ENCODE assay signal across 1 cellular context in genomic region chr2:201259216-201259615, GRCh38.
TF ChIP-seq lines count a peak whose summit lies in the region.

No MANE protein-coding gene starts in this region.

TF ChIP-seq in GM12878, 131 proteins besides CTCF, POLR2A, EP300 and RAD21:
- TF ChIP-seq, protein P1, sequence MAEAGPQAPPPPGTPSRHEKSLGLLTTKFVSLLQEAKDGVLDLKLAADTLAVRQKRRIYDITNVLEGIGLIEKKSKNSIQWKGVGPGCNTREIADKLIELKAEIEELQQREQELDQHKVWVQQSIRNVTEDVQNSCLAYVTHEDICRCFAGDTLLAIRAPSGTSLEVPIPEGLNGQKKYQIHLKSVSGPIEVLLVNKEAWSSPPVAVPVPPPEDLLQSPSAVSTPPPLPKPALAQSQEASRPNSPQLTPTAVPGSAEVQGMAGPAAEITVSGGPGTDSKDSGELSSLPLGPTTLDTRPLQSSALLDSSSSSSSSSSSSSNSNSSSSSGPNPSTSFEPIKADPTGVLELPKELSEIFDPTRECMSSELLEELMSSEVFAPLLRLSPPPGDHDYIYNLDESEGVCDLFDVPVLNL (IDR thresholded peaks at IDR 0.05; ENCODE audit: low read depth, low read length) = no peak
- TF ChIP-seq TCF3 (IDR thresholded peaks at IDR 0.05; ENCODE audit: borderline replicate concordance, insufficient read depth, low read depth, low read length) (no peak), SREBF2 (IDR thresholded peaks at IDR 0.05; ENCODE audit: low read length) (no peak), CBX3 (IDR thresholded peaks at IDR 0.05; ENCODE audit: borderline replicate concordance, low read depth) (no peak), MLLT1 (IDR thresholded peaks at IDR 0.05) (no peak), POLR2AphosphoS2 (IDR thresholded peaks at IDR 0.05; ENCODE audit: low read depth, low read length) (no peak), FOS (IDR thresholded peaks at IDR 0.05; ENCODE audit: borderline replicate concordance, extremely low read depth, insufficient read length) (no peak), ASH2L (IDR thresholded peaks at IDR 0.05; ENCODE audit: borderline replicate concordance, low read depth) (no peak), IKZF1 (conservative IDR thresholded peaks at IDR 0.05) (no peak), ATF7 (IDR thresholded peaks at IDR 0.05; ENCODE audit: low read depth) (no peak), POU2F2 (IDR thresholded peaks at IDR 0.05; ENCODE audit: borderline replicate concordance, low read depth, low read length) (no peak)
- TF ChIP-seq, protein P2, sequence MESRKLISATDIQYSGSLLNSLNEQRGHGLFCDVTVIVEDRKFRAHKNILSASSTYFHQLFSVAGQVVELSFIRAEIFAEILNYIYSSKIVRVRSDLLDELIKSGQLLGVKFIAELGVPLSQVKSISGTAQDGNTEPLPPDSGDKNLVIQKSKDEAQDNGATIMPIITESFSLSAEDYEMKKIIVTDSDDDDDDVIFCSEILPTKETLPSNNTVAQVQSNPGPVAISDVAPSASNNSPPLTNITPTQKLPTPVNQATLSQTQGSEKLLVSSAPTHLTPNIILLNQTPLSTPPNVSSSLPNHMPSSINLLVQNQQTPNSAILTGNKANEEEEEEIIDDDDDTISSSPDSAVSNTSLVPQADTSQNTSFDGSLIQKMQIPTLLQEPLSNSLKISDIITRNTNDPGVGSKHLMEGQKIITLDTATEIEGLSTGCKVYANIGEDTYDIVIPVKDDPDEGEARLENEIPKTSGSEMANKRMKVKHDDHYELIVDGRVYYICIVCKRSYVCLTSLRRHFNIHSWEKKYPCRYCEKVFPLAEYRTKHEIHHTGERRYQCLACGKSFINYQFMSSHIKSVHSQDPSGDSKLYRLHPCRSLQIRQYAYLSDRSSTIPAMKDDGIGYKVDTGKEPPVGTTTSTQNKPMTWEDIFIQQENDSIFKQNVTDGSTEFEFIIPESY (IDR thresholded peaks at IDR 0.05) = no peak
- TF ChIP-seq, protein P3, sequence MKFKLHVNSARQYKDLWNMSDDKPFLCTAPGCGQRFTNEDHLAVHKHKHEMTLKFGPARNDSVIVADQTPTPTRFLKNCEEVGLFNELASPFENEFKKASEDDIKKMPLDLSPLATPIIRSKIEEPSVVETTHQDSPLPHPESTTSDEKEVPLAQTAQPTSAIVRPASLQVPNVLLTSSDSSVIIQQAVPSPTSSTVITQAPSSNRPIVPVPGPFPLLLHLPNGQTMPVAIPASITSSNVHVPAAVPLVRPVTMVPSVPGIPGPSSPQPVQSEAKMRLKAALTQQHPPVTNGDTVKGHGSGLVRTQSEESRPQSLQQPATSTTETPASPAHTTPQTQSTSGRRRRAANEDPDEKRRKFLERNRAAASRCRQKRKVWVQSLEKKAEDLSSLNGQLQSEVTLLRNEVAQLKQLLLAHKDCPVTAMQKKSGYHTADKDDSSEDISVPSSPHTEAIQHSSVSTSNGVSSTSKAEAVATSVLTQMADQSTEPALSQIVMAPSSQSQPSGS (IDR thresholded peaks at IDR 0.05; ENCODE audit: low read length) = no peak
- TF ChIP-seq, protein P4, sequence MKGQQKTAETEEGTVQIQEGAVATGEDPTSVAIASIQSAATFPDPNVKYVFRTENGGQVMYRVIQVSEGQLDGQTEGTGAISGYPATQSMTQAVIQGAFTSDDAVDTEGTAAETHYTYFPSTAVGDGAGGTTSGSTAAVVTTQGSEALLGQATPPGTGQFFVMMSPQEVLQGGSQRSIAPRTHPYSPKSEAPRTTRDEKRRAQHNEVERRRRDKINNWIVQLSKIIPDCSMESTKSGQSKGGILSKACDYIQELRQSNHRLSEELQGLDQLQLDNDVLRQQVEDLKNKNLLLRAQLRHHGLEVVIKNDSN (IDR thresholded peaks at IDR 0.05; ENCODE audit: borderline replicate concordance, extremely low read length, insufficient read depth, low read depth, low read length) = no peak
- TF ChIP-seq, protein P5, sequence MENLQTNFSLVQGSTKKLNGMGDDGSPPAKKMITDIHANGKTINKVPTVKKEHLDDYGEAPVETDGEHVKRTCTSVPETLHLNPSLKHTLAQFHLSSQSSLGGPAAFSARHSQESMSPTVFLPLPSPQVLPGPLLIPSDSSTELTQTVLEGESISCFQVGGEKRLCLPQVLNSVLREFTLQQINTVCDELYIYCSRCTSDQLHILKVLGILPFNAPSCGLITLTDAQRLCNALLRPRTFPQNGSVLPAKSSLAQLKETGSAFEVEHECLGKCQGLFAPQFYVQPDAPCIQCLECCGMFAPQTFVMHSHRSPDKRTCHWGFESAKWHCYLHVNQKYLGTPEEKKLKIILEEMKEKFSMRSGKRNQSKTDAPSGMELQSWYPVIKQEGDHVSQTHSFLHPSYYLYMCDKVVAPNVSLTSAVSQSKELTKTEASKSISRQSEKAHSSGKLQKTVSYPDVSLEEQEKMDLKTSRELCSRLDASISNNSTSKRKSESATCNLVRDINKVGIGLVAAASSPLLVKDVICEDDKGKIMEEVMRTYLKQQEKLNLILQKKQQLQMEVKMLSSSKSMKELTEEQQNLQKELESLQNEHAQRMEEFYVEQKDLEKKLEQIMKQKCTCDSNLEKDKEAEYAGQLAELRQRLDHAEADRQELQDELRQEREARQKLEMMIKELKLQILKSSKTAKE (IDR thresholded peaks at IDR 0.05; ENCODE audit: low read depth, poor library complexity, severe bottlenecking) = no peak
- TF ChIP-seq, protein P6, sequence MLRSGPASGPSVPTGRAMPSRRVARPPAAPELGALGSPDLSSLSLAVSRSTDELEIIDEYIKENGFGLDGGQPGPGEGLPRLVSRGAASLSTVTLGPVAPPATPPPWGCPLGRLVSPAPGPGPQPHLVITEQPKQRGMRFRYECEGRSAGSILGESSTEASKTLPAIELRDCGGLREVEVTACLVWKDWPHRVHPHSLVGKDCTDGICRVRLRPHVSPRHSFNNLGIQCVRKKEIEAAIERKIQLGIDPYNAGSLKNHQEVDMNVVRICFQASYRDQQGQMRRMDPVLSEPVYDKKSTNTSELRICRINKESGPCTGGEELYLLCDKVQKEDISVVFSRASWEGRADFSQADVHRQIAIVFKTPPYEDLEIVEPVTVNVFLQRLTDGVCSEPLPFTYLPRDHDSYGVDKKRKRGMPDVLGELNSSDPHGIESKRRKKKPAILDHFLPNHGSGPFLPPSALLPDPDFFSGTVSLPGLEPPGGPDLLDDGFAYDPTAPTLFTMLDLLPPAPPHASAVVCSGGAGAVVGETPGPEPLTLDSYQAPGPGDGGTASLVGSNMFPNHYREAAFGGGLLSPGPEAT (IDR thresholded peaks at IDR 0.05; ENCODE audit: low read depth) = no peak
